In the genomic region with DNA sequence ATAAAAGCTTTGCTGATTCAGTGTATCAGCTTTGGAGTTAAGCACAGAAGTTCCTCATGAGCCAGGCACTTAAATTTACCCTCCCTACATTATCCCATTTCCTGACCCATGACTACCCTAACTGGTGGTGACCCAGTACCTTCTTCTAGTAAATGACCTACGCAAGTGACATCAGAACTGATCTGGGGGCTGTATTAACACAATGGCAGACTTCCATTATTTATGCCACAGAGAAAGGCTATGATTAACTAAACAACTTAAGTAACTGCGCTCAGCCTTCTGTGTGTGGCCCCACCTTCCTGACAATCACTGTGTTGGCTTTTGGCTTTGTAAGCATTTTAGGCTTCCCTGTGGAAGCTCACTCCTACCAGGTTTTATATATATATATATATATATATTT, we compare ENCODE assay signal across 2 cellular contexts.
TF ChIP-seq lines count a peak whose summit lies in the region.

No MANE protein-coding gene starts in this region.

TF ChIP-seq in HEK293, 187 proteins besides CTCF, POLR2A, EP300 and RAD21 (continues in another document):
- TF ChIP-seq ZNF426 (tag by site-specific recombination; IDR thresholded peaks at IDR 0.05): no peak
- no peak for TF ChIP-seq ZNF223 (tag by site-specific recombination; IDR thresholded peaks at IDR 0.05)
- no peak for TF ChIP-seq ZNF366 (tag by site-specific recombination; conservative IDR thresholded peaks at IDR 0.05)
- no peak for TF ChIP-seq ZNF677 (tag by site-specific recombination; IDR thresholded peaks at IDR 0.05)
- no peak for TF ChIP-seq ZNF610 (tag by site-specific recombination; IDR thresholded peaks at IDR 0.05; ENCODE audit: borderline replicate concordance)
- TF ChIP-seq GLIS1 (tag by site-specific recombination; IDR thresholded peaks at IDR 0.05): no peak
- no peak for TF ChIP-seq ZNF121 (tag by site-specific recombination; IDR thresholded peaks at IDR 0.05)
- peak; percentile 34; the same call in 1 of the 2 replicates for TF ChIP-seq OSR2 (tag by site-specific recombination; IDR thresholded peaks at IDR 0.05)
- TF ChIP-seq ZNF510 (tag by site-specific recombination; IDR thresholded peaks at IDR 0.05; ENCODE audit: insufficient replicate concordance): no peak
- TF ChIP-seq ZBTB21 (tag by site-specific recombination; IDR thresholded peaks at IDR 0.05): peak; percentile 56; the same call in 1 of the 2 replicates
- no peak for TF ChIP-seq ZNF514 (tag by site-specific recombination; IDR thresholded peaks at IDR 0.05)
- TF ChIP-seq SP7 (tag by site-specific recombination; IDR thresholded peaks at IDR 0.05): peak; percentile 98
- no peak for TF ChIP-seq ZNF324 (tag by site-specific recombination; IDR thresholded peaks at IDR 0.05)
- no peak for TF ChIP-seq ZNF292 (tag by site-specific recombination; IDR thresholded peaks at IDR 0.05; ENCODE audit: borderline replicate concordance, low read depth)
- TF ChIP-seq ZNF211 (tag by site-specific recombination; IDR thresholded peaks at IDR 0.05; ENCODE audit: low read depth): no peak
- TF ChIP-seq ZXDB (tag by site-specific recombination; IDR thresholded peaks at IDR 0.05): no peak
- TF ChIP-seq WT1 (tag by site-specific recombination; IDR thresholded peaks at IDR 0.05): 0 out of 2 replicates have a peak, but pooled peaks have one; percentile 25
- no peak for TF ChIP-seq RBAK (tag by site-specific recombination; IDR thresholded peaks at IDR 0.05)
- TF ChIP-seq, protein P1, sequence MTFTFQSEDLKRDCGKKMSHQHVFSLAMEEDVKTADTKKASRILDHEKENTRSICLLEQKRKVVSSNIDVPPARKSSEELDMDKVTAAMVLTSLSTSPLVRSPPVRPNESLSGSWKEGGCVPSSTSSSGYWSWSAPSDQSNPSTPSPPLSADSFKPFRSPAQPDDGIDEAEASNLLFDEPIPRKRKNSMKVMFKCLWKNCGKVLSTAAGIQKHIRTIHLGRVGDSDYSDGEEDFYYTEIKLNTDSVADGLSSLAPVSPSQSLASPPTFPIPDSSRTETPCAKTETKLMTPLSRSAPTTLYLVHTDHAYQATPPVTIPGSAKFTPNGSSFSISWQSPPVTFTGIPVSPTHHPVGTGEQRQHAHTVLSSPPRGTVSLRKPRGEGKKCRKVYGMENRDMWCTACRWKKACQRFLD (tag by site-specific recombination; IDR thresholded peaks at IDR 0.05): no peak
- TF ChIP-seq, protein P2, sequence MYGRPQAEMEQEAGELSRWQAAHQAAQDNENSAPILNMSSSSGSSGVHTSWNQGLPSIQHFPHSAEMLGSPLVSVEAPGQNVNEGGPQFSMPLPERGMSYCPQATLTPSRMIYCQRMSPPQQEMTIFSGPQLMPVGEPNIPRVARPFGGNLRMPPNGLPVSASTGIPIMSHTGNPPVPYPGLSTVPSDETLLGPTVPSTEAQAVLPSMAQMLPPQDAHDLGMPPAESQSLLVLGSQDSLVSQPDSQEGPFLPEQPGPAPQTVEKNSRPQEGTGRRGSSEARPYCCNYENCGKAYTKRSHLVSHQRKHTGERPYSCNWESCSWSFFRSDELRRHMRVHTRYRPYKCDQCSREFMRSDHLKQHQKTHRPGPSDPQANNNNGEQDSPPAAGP (tag by site-specific recombination; IDR thresholded peaks at IDR 0.05): peak; percentile 76
- TF ChIP-seq ZNF558 (tag by site-specific recombination; IDR thresholded peaks at IDR 0.05): no peak
- TF ChIP-seq REPIN1 (tag by site-specific recombination; IDR thresholded peaks at IDR 0.05; ENCODE audit: low read depth): no peak
- TF ChIP-seq ZNF416 (tag by site-specific recombination; IDR thresholded peaks at IDR 0.05): no peak
- TF ChIP-seq BCL11A (tag by site-specific recombination; IDR thresholded peaks at IDR 0.05; ENCODE audit: low read depth): no peak
- TF ChIP-seq ZNF146 (tag by site-specific recombination; IDR thresholded peaks at IDR 0.05): no peak
- no peak for TF ChIP-seq ZNF549 (tag by site-specific recombination; IDR thresholded peaks at IDR 0.05)
- TF ChIP-seq, protein P3, sequence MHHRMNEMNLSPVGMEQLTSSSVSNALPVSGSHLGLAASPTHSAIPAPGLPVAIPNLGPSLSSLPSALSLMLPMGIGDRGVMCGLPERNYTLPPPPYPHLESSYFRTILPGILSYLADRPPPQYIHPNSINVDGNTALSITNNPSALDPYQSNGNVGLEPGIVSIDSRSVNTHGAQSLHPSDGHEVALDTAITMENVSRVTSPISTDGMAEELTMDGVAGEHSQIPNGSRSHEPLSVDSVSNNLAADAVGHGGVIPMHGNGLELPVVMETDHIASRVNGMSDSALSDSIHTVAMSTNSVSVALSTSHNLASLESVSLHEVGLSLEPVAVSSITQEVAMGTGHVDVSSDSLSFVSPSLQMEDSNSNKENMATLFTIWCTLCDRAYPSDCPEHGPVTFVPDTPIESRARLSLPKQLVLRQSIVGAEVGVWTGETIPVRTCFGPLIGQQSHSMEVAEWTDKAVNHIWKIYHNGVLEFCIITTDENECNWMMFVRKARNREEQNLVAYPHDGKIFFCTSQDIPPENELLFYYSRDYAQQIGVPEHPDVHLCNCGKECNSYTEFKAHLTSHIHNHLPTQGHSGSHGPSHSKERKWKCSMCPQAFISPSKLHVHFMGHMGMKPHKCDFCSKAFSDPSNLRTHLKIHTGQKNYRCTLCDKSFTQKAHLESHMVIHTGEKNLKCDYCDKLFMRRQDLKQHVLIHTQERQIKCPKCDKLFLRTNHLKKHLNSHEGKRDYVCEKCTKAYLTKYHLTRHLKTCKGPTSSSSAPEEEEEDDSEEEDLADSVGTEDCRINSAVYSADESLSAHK (tag by site-specific recombination; IDR thresholded peaks at IDR 0.05): no peak
- no peak for TF ChIP-seq TCF7L2 (IDR thresholded peaks at IDR 0.05; ENCODE audit: borderline replicate concordance, low read depth, low read length)

TF ChIP-seq in GM12878, 131 proteins besides CTCF, POLR2A, EP300 and RAD21:
- no peak for TF ChIP-seq TARDBP (IDR thresholded peaks at IDR 0.05; ENCODE audit: borderline replicate concordance)
- TF ChIP-seq HDGF (IDR thresholded peaks at IDR 0.05): no peak
- TF ChIP-seq ZZZ3 (IDR thresholded peaks at IDR 0.05; ENCODE audit: control insufficient read depth, insufficient read length, low read depth): no peak
- TF ChIP-seq SP1 (IDR thresholded peaks at IDR 0.05; ENCODE audit: low read depth, low read length): no peak
- TF ChIP-seq FOXM1 (IDR thresholded peaks at IDR 0.05; ENCODE audit: low read depth, low read length): no peak
- TF ChIP-seq EED (IDR thresholded peaks at IDR 0.05; ENCODE audit: low read depth): no peak
- TF ChIP-seq ZNF274 (IDR thresholded peaks at IDR 0.05; ENCODE audit: insufficient read depth, insufficient read length): no peak
- no peak for TF ChIP-seq STAT1 (conservative IDR thresholded peaks at IDR 0.05)
- TF ChIP-seq, protein P4, sequence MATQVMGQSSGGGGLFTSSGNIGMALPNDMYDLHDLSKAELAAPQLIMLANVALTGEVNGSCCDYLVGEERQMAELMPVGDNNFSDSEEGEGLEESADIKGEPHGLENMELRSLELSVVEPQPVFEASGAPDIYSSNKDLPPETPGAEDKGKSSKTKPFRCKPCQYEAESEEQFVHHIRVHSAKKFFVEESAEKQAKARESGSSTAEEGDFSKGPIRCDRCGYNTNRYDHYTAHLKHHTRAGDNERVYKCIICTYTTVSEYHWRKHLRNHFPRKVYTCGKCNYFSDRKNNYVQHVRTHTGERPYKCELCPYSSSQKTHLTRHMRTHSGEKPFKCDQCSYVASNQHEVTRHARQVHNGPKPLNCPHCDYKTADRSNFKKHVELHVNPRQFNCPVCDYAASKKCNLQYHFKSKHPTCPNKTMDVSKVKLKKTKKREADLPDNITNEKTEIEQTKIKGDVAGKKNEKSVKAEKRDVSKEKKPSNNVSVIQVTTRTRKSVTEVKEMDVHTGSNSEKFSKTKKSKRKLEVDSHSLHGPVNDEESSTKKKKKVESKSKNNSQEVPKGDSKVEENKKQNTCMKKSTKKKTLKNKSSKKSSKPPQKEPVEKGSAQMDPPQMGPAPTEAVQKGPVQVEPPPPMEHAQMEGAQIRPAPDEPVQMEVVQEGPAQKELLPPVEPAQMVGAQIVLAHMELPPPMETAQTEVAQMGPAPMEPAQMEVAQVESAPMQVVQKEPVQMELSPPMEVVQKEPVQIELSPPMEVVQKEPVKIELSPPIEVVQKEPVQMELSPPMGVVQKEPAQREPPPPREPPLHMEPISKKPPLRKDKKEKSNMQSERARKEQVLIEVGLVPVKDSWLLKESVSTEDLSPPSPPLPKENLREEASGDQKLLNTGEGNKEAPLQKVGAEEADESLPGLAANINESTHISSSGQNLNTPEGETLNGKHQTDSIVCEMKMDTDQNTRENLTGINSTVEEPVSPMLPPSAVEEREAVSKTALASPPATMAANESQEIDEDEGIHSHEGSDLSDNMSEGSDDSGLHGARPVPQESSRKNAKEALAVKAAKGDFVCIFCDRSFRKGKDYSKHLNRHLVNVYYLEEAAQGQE (IDR thresholded peaks at IDR 0.05; ENCODE audit: low read depth, low read length): no peak
- no peak for TF ChIP-seq NFXL1 (IDR thresholded peaks at IDR 0.05; ENCODE audit: borderline replicate concordance)
- no peak for TF ChIP-seq CBX5 (IDR thresholded peaks at IDR 0.05; ENCODE audit: low read depth)
- no peak for TF ChIP-seq FOXK2 (IDR thresholded peaks at IDR 0.05)
- TF ChIP-seq EZH2 (IDR thresholded peaks at IDR 0.05; ENCODE audit: borderline replicate concordance, control insufficient read depth, low read depth, low read length): no peak
- TF ChIP-seq NBN (IDR thresholded peaks at IDR 0.05): no peak
- no peak for TF ChIP-seq FOS (IDR thresholded peaks at IDR 0.05; ENCODE audit: borderline replicate concordance, extremely low read depth, insufficient read length)
- TF ChIP-seq ZNF622 (IDR thresholded peaks at IDR 0.05): no peak
- TF ChIP-seq, protein P5, sequence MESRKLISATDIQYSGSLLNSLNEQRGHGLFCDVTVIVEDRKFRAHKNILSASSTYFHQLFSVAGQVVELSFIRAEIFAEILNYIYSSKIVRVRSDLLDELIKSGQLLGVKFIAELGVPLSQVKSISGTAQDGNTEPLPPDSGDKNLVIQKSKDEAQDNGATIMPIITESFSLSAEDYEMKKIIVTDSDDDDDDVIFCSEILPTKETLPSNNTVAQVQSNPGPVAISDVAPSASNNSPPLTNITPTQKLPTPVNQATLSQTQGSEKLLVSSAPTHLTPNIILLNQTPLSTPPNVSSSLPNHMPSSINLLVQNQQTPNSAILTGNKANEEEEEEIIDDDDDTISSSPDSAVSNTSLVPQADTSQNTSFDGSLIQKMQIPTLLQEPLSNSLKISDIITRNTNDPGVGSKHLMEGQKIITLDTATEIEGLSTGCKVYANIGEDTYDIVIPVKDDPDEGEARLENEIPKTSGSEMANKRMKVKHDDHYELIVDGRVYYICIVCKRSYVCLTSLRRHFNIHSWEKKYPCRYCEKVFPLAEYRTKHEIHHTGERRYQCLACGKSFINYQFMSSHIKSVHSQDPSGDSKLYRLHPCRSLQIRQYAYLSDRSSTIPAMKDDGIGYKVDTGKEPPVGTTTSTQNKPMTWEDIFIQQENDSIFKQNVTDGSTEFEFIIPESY (IDR thresholded peaks at IDR 0.05): no peak
- TF ChIP-seq NR2F1 (conservative IDR thresholded peaks at IDR 0.05): no peak
- no peak for TF ChIP-seq BHLHE40 (IDR thresholded peaks at IDR 0.05; ENCODE audit: borderline replicate concordance in 1 of 2, low read depth in 2 of 2, low read length in 1 of 2)
TF ChIP-seq in GM12878: peak in this region for 0.
